In genomic region chr7:150380463-150380862, GRCh38 we compare ENCODE assay signal across 1 cellular context.
TF ChIP-seq lines count a peak whose summit lies in the region.

No MANE protein-coding gene starts in this region.

TF ChIP-seq in IMR-90, 13 proteins besides CTCF, POLR2A, EP300 and RAD21 (continued from another document):
- no peak for TF ChIP-seq FOS (IDR thresholded peaks at IDR 0.05; ENCODE audit: low read depth, low read length)
- no peak for TF ChIP-seq MXI1 (IDR thresholded peaks at IDR 0.05; ENCODE audit: borderline replicate concordance, low read depth, low read length)
- TF ChIP-seq USF2 (IDR thresholded peaks at IDR 0.05; ENCODE audit: low read depth, low read length): no peak
- TF ChIP-seq RCOR1 (IDR thresholded peaks at IDR 0.05; ENCODE audit: insufficient replicate concordance, low read length): no peak
- TF ChIP-seq SMC3 (IDR thresholded peaks at IDR 0.05; ENCODE audit: low read depth, low read length): no peak
- TF ChIP-seq NFE2L2 (IDR thresholded peaks at IDR 0.05; ENCODE audit: low read depth, low read length): no peak
- no peak for TF ChIP-seq RFX5 (IDR thresholded peaks at IDR 0.05; ENCODE audit: low read depth, low read length)
- TF ChIP-seq MAFK (IDR thresholded peaks at IDR 0.05; ENCODE audit: low read depth, low read length): no peak
- no peak for TF ChIP-seq ELK1 (IDR thresholded peaks at IDR 0.05; ENCODE audit: borderline replicate concordance, low read depth, low read length)
- TF ChIP-seq BHLHE40 (IDR thresholded peaks at IDR 0.05; ENCODE audit: low read depth, low read length): no peak
